In the genomic region with DNA sequence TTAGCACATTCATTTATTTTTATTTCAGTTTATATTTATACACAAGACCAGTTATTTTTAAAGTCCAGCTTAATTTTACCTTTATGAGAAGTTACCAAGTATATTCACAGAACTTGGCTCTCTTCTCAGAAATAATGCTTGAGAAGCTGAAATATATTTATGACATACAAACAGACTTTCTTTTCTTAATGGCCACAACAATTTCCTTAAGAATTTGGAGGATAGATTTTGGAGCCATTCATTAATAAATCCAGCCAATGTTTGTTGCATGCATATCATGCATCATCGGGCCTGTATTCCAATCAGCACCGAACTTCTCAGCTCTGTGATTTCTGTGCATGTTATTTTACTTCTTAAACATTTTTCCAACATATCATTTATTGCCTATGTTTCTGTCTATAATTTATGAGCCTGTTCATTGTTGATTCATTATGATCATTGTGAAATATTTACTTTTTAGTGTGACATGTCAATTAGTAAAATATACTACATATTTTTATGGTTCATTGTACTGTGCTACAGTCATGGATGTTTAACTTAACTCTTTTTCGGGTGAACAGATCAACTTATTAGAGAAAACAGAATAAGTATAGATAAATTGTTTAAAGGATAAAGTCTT, we compare ENCODE assay signal across 13 cellular contexts. TPM values are rescaled to one million over a fixed set of nuclear protein-coding genes. Genes with fewer than 3 reads are reported as not detected.
DNase-seq lines count a peak whose midpoint lies in the region; ATAC-seq and TF ChIP-seq lines count a peak whose summit lies in the region.
"Had no signal": no experiment of that assay in that cellular context is flagged by ENCODE, and none has a peak within 500 bp of the region (broad histone marks: within the 10 kb centered on the region; RNA-seq: fewer than 3 reads in every experiment).

No MANE protein-coding gene starts in this region.

- in situ Hi-C loops in ACHN (cut with HindIII; ENCODE audit: low pct_ligation_motif_present, low pct_unique_long_range_greater_than_20kb, low sequenced_read_pairs) = no loop called here

- no peak for TF ChIP-seq POLR2A in testis (IDR thresholded peaks at IDR 0.05)

- no peaks in the 10 kb centered on the region for H3K36me3 ChIP-seq in testis (ENCODE audit: low read depth, missing control alignments)
- H3K36me3 ChIP-seq: gastrocnemius medialis, MG63 had no signal

- no peak for ATAC-seq in GM21576 (IDR thresholded peaks at IDR 0.05; ENCODE audit: unreplicated experiment)
- ATAC-seq in activated T-cell treated with anti-CD3 and anti-CD28 coated beads, Interleukin-2, amount 50 U/mL, for 72 hours (replicated peaks in 1 of 2) = no peak
- ATAC-seq: gastrocnemius medialis had no signal

- no peaks in the 10 kb centered on the region for H3K9me3 ChIP-seq in testis
- H3K9me3 ChIP-seq: gastrocnemius medialis had no signal

- peaks cover 54% of the 10 kb centered on the region for H3K4me1 Mint-ChIP-seq in neural crest cell
- H3K4me1 Mint-ChIP-seq in activated T-cell treated with anti-CD3 and anti-CD28 coated beads, Interleukin-2, amount 50 U/mL, for 72 hours (ENCODE audit: low read depth) = peaks cover 14% of the 10 kb centered on the region
- H3K4me1 Mint-ChIP-seq: central memory CD8-positive, alpha-beta T cell had no signal

- H3K4me1 ChIP-seq in testis = peaks cover 24% of the 10 kb centered on the region

- H3K4me3 Mint-ChIP-seq in neural crest cell = peak overlapping the region; percentile 100
- H3K4me3 Mint-ChIP-seq in activated T-cell treated with anti-CD3 and anti-CD28 coated beads, Interleukin-2, amount 50 U/mL, for 72 hours = no peak overlapping the region
- H3K4me3 Mint-ChIP-seq: central memory CD8-positive, alpha-beta T cell had no signal

- H3K27me3 Mint-ChIP-seq in neural crest cell (ENCODE audit: low read depth) = peaks cover 3% of the 10 kb centered on the region
- H3K27me3 Mint-ChIP-seq in activated T-cell treated with anti-CD3 and anti-CD28 coated beads, Interleukin-2, amount 50 U/mL, for 72 hours (ENCODE audit: low read depth) = peaks cover 39% of the 10 kb centered on the region

- DNase-seq in ACHN = peak; percentile 37
- DNase-seq in LNCaP clone FGC (ENCODE audit: low read depth) = no peak
- DNase-seq in epithelial cell of proximal tubule (ENCODE audit: low read depth) = no peak
- no peak for DNase-seq in neural crest cell (ENCODE audit: low read depth, low spot score)
- no peak for DNase-seq in activated T-cell treated with anti-CD3 and anti-CD28 coated beads, Interleukin-2, amount 50 U/mL, for 72 hours
- DNase-seq in GM03348 (ENCODE audit: low spot score) = no peak
- DNase-seq in testis = no peak
- DNase-seq: gastrocnemius medialis; MG63; stimulated activated CD4-positive, alpha-beta T cell treated with anti-CD3 and anti-CD28 coated beads, Interleukin-15, amount 100 ng/mL, for 24 hours had no signal

- 85 to 90% methylated on average over 3 of the region's 3 CpGs for WGBS in testis, 2 donors

- H3K27ac Mint-ChIP-seq in neural crest cell (ENCODE audit: unreplicated experiment) = peak overlapping the region; percentile 50
- H3K27ac Mint-ChIP-seq in activated T-cell treated with anti-CD3 and anti-CD28 coated beads, Interleukin-2, amount 50 U/mL, for 72 hours = no peak overlapping the region

- H3K4me3 ChIP-seq in LNCaP clone FGC (ENCODE audit: low read depth, low read length) = peak overlapping the region; percentile 88
- peak overlapping the region; percentile 84 for H3K4me3 ChIP-seq in epithelial cell of proximal tubule (ENCODE audit: low read depth, low read length)
- H3K4me3 ChIP-seq in testis = no peak overlapping the region
- H3K4me3 ChIP-seq: GM23248 had no signal

- H3K27ac ChIP-seq in testis = peak overlapping the region in 1 of 2 donors; percentile 94
- H3K27ac ChIP-seq: GM23248 had no signal

- no peaks in the 10 kb centered on the region for H3K27me3 ChIP-seq in testis
- H3K27me3 ChIP-seq: gastrocnemius medialis, MG63 had no signal

- TF ChIP-seq CTCF in LNCaP clone FGC (IDR thresholded peaks at IDR 0.05; ENCODE audit: control insufficient read depth, extremely low read depth, insufficient read depth) = no peak
- TF ChIP-seq CTCF in epithelial cell of proximal tubule (conservative IDR thresholded peaks at IDR 0.05; ENCODE audit: low read depth, low read length) = no peak
- TF ChIP-seq CTCF in neural crest cell (conservative IDR thresholded peaks at IDR 0.05) = no peak
- no peak for TF ChIP-seq CTCF in testis (IDR thresholded peaks at IDR 0.05)

- peaks cover 6% of the 10 kb centered on the region for H3K36me3 Mint-ChIP-seq in neural crest cell (ENCODE audit: low read depth)
- peaks cover 0 to 3% of the 10 kb centered on the region in 2 donors for H3K36me3 Mint-ChIP-seq in activated T-cell treated with anti-CD3 and anti-CD28 coated beads, Interleukin-2, amount 50 U/mL, for 72 hours (ENCODE audit: insufficient read depth in 2 of 2)

- H3K9me3 Mint-ChIP-seq in neural crest cell = peaks cover 5% of the 10 kb centered on the region
- peaks cover 0 to 1% of the 10 kb centered on the region in 2 donors for H3K9me3 Mint-ChIP-seq in activated T-cell treated with anti-CD3 and anti-CD28 coated beads, Interleukin-2, amount 50 U/mL, for 72 hours
- H3K9me3 Mint-ChIP-seq: central memory CD8-positive, alpha-beta T cell had no signal

- intact Hi-C loops in testis (cut with DNase I; ENCODE audit: low total_unique reads) = no loop called here

RNA-seq across cellular contexts. Expression of gene GULP1, which starts 3.5 kb away (rescaled TPM):
- 44.1 and 66.1 TPM in 2 replicates for total RNA-seq in epithelial cell of proximal tubule
- 39.1 and 43.8 TPM in 2 replicates for total RNA-seq in neural crest cell
- not detected for total RNA-seq in activated T-cell treated with anti-CD3 and anti-CD28 coated beads, Interleukin-2, amount 50 U/mL, for 72 hours
- 10 to 100 TPM; 78.5 to 90.3 TPM for total RNA-seq in testis
- polyA plus RNA-seq in testis (ENCODE audit: insufficient read depth, low read depth, low replicate concordance) = 76.2 TPM

Comparison
In these comparisons a context has a peak if more than half of its experiments do, and no peak if none do; other contexts are left out.
1. H3K4me3 ChIP-seq: peak in LNCaP clone FGC (single experiment) and epithelial cell of proximal tubule (single experiment); none in testis (0 of 2).
2. RNA of gene GULP1, which starts 3.5 kb away (total RNA-seq): 78.5 to 90.3 TPM in testis, 44.1 to 66.1 TPM in epithelial cell of proximal tubule and 39.1 to 43.8 TPM in neural crest cell; not detected in activated T-cell treated with anti-CD3 and anti-CD28 coated beads, Interleukin-2, amount 50 U/mL, for 72 hours; every median in the first group is over 10 times any median in the second.